In the genomic region with DNA sequence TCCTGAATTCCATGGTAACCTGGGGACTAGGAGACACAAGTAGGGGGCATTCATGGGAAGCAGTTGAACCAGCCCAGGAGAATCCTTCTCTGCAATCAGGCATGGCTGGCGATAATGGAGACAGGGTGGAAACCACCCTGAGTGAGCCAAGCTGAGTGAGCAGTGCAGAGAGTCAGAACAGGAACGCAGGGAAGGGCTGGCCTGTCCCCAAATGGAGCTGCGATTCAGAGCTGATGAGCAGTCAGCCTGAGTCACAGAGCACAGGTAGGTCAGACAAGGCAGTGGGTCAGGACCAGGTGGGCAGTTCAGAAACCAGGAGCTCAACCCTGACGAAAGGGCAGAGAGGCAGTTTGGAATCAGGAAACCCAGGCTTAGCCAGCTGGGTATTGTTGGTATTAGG, we compare ENCODE assay signal across 1 cellular context.
TF ChIP-seq lines count a peak whose summit lies in the region.

No MANE protein-coding gene starts in this region.

TF ChIP-seq in WTC11, 78 proteins besides CTCF, POLR2A, EP300 and RAD21 (continued from another document):
- TF ChIP-seq, protein P1, sequence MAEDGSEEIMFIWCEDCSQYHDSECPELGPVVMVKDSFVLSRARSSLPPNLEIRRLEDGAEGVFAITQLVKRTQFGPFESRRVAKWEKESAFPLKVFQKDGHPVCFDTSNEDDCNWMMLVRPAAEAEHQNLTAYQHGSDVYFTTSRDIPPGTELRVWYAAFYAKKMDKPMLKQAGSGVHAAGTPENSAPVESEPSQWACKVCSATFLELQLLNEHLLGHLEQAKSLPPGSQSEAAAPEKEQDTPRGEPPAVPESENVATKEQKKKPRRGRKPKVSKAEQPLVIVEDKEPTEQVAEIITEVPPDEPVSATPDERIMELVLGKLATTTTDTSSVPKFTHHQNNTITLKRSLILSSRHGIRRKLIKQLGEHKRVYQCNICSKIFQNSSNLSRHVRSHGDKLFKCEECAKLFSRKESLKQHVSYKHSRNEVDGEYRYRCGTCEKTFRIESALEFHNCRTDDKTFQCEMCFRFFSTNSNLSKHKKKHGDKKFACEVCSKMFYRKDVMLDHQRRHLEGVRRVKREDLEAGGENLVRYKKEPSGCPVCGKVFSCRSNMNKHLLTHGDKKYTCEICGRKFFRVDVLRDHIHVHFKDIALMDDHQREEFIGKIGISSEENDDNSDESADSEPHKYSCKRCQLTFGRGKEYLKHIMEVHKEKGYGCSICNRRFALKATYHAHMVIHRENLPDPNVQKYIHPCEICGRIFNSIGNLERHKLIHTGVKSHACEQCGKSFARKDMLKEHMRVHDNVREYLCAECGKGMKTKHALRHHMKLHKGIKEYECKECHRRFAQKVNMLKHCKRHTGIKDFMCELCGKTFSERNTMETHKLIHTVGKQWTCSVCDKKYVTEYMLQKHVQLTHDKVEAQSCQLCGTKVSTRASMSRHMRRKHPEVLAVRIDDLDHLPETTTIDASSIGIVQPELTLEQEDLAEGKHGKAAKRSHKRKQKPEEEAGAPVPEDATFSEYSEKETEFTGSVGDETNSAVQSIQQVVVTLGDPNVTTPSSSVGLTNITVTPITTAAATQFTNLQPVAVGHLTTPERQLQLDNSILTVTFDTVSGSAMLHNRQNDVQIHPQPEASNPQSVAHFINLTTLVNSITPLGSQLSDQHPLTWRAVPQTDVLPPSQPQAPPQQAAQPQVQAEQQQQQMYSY (CRISPR knock-in tag; IDR thresholded peaks at IDR 0.05): no peak
- TF ChIP-seq MLX (CRISPR knock-in tag; IDR thresholded peaks at IDR 0.05) (no peak), OVOL2 (CRISPR knock-in tag; IDR thresholded peaks at IDR 0.05; ENCODE audit: borderline replicate concordance) (no peak), CBFB (CRISPR knock-in tag; IDR thresholded peaks at IDR 0.05; ENCODE audit: low read depth) (no peak), RORB (CRISPR knock-in tag; IDR thresholded peaks at IDR 0.05) (no peak), ZNF396 (CRISPR knock-in tag; IDR thresholded peaks at IDR 0.05; ENCODE audit: borderline replicate concordance) (no peak), ZNF121 (CRISPR knock-in tag; IDR thresholded peaks at IDR 0.05) (no peak)
- TF ChIP-seq, protein P2, sequence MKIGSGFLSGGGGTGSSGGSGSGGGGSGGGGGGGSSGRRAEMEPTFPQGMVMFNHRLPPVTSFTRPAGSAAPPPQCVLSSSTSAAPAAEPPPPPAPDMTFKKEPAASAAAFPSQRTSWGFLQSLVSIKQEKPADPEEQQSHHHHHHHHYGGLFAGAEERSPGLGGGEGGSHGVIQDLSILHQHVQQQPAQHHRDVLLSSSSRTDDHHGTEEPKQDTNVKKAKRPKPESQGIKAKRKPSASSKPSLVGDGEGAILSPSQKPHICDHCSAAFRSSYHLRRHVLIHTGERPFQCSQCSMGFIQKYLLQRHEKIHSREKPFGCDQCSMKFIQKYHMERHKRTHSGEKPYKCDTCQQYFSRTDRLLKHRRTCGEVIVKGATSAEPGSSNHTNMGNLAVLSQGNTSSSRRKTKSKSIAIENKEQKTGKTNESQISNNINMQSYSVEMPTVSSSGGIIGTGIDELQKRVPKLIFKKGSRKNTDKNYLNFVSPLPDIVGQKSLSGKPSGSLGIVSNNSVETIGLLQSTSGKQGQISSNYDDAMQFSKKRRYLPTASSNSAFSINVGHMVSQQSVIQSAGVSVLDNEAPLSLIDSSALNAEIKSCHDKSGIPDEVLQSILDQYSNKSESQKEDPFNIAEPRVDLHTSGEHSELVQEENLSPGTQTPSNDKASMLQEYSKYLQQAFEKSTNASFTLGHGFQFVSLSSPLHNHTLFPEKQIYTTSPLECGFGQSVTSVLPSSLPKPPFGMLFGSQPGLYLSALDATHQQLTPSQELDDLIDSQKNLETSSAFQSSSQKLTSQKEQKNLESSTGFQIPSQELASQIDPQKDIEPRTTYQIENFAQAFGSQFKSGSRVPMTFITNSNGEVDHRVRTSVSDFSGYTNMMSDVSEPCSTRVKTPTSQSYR (CRISPR knock-in tag; IDR thresholded peaks at IDR 0.05): no peak
- TF ChIP-seq, protein P3, sequence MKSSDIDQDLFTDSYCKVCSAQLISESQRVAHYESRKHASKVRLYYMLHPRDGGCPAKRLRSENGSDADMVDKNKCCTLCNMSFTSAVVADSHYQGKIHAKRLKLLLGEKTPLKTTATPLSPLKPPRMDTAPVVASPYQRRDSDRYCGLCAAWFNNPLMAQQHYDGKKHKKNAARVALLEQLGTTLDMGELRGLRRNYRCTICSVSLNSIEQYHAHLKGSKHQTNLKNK (CRISPR knock-in tag; IDR thresholded peaks at IDR 0.05): no peak
- TF ChIP-seq, protein P4, sequence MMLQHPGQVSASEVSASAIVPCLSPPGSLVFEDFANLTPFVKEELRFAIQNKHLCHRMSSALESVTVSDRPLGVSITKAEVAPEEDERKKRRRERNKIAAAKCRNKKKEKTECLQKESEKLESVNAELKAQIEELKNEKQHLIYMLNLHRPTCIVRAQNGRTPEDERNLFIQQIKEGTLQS (CRISPR knock-in tag; conservative IDR thresholded peaks at IDR 0.05): no peak
